ENCODE assay signal across 22 cellular contexts in the genomic region with DNA sequence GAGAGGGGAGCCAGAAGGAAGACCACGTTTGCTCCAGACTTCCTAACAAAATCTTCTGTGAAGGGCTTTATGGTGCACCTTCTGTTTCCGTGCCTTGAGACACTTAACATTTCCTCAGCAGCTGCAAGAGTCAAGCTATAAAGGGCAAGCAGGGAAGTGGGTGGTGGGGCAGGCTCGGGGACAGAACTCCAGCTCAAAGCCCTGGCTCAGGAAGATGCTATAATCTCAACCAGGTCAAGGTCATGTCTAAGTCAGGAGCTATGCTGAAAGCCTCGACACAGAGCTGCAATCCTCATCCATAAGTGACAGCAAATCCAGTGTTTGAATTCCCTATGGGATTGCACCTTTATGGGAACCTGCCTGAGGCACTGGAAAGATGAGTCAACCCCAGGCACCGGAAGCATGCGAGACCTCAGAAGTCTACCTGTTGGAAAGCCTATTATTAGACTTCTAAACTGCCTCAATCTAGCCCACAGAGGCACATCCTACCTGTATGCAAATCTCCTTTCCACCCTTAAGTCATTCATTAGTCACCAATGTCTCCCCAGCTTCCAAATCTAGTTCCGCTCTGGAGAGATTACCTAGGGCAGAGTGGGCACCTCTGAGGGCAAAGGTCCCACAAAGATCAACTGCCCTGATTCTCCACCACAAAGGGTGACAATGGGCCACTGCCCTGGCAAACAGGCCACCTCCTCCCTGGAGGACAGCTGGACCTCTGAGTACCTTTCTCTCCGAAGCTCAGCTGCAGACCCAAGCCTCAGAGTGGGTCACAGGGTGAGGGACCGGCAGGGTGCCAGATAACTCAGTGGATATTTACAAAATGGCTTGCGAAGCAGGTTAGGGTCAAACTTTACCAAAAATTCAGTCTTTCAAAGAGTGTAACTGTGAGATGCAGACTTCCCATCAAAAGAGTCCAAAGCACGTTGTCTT.
A peak's percentile ranks its signal among the peaks of the same experiment; 100 is the strongest.
DNase-seq lines count a peak whose midpoint lies in the region; ATAC-seq and TF ChIP-seq lines count a peak whose summit lies in the region.
"Had no signal": no experiment of that assay in that cellular context is flagged by ENCODE, and none has a peak within 500 bp of the region (broad histone marks: within the 10 kb centered on the region; RNA-seq: fewer than 3 reads in every experiment).

No MANE protein-coding gene starts in this region.

- H3K4me2 ChIP-seq in neuronal stem cell (ENCODE audit: insufficient read depth, low read length, poor library complexity, severe bottlenecking) = no peak overlapping the region

- H3K9ac ChIP-seq in neuronal stem cell (ENCODE audit: low read depth, low read length, poor library complexity) = no peak overlapping the region

- H3K36me3 ChIP-seq in HEK293 (ENCODE audit: control insufficient read depth in 2 of 2, insufficient read depth in 1 of 2, low read length in 2 of 2) = no peaks in the 10 kb centered on the region
- no peaks in the 10 kb centered on the region for H3K36me3 ChIP-seq in neuronal stem cell (replicated peaks in 1 of 2; ENCODE audit: control insufficient read depth in 2 of 2, insufficient read depth in 2 of 2, low read length in 2 of 2)
- H3K36me3 ChIP-seq in HAP-1 (replicated peaks) = no peaks in the 10 kb centered on the region
- H3K36me3 ChIP-seq: transverse colon had no signal

- H3K79me1 ChIP-seq in neuronal stem cell (ENCODE audit: low read depth, low read length) = no peaks in the 10 kb centered on the region

- in situ Hi-C loops in HAP-1 (cut with MboI; ENCODE audit: low sequenced_read_pairs) = loop anchor here (25.0 kb wide), 1 partner anchor 738 kb away; no protein-coding TSS in a partner anchor

- H3K27ac ChIP-seq in HEK293 (ENCODE audit: extremely low read depth, low read depth, low read length) (no peak overlapping the region), coronary artery (no peak overlapping the region), neuronal stem cell (replicated peaks; ENCODE audit: low read length) (no peak overlapping the region)
- H3K27ac ChIP-seq: C4-2B, transverse colon had no signal

- TF ChIP-seq CTCF in HEK293 (tag by site-specific recombination; IDR thresholded peaks at IDR 0.05) = no peak
- no peak for TF ChIP-seq CTCF in coronary artery (IDR thresholded peaks at IDR 0.05)

- no peak overlapping the region for H3K23ac ChIP-seq in neuronal stem cell (ENCODE audit: low read depth, low read length, poor library complexity)

- H3K4me1 ChIP-seq in HEK293 (ENCODE audit: control insufficient read depth, insufficient read depth, low read length) (no peaks in the 10 kb centered on the region), neuronal stem cell (ENCODE audit: control insufficient read depth in 2 of 2, insufficient read depth in 1 of 2, low read depth in 1 of 2, low read length in 2 of 2) (peaks cover 0 to 7% of the 10 kb centered on the region in 2 donors), HAP-1 (no peaks in the 10 kb centered on the region)
- H3K4me1 ChIP-seq: transverse colon had no signal

- no peak for ATAC-seq in GM19328 (IDR thresholded peaks at IDR 0.05; ENCODE audit: unreplicated experiment)
- ATAC-seq: WTC11 had no signal

- H2BK12ac ChIP-seq in neuronal stem cell (ENCODE audit: low read length) = no peak overlapping the region

- CTCF ChIA-PET in HEK293 (lab: Yijun Ruan, JAX) = interaction anchor here (0.9 to 1.9 kb wide), 2 partner anchors 8 to 19 kb away, joined by 4 to 7 read pairs; no protein-coding TSS in a partner anchor

- H2BK120ac ChIP-seq in neuronal stem cell (ENCODE audit: low read depth, low read length) = no peak overlapping the region

- no peak overlapping the region for H2AK5ac ChIP-seq in neuronal stem cell (ENCODE audit: low read depth, low read length)

- no peak overlapping the region for H2BK15ac ChIP-seq in neuronal stem cell (ENCODE audit: low read length)

- DNase-seq in NCI-H526 treated with DMSO at 0.1 percent for 48 hours (lab: John Stamatoyannopoulos, UW) (peak; percentile 53), coronary artery (ENCODE audit: low spot score) (peak; percentile 59), neuronal stem cell (ENCODE audit: low spot score) (no peak), HAP-1 (ENCODE audit: low spot score in 2 of 2) (no peak)
- no peak for DNase-seq in effector CD4-positive, alpha-beta T cell
- DNase-seq in activated naive CD4-positive, alpha-beta T cell treated with Interleukin-2 at 50 U/mL for 16 hours = no peak
- DNase-seq: activated CD4-positive, alpha-beta T cell treated with anti-CD3 and anti-CD28 coated beads, Interleukin-2, amount 50 U/mL, for 1 hour; activated effector memory CD4-positive, alpha-beta T cell treated with Interleukin-2 at 50 U/mL for 16 hours; effector CD8-positive, alpha-beta T cell; foreskin melanocyte; immature natural killer cell; KBM-7; MV-4-11; NCI-H1694; nephron progenitor cell; Right ventricle myocardium superior; T-helper 9 cell; transverse colon had no signal

- H3K14ac ChIP-seq in neuronal stem cell (ENCODE audit: low read length) = no peak overlapping the region

- H4K8ac ChIP-seq in neuronal stem cell (ENCODE audit: low read depth, low read length) = no peak overlapping the region

- H3K27me3 ChIP-seq in neuronal stem cell (ENCODE audit: control insufficient read depth in 3 of 3, insufficient read depth in 3 of 3, low read depth in 1 of 3, low read length in 3 of 3) = no peaks in the 10 kb centered on the region
- H3K27me3 ChIP-seq in HAP-1 (ENCODE audit: low read depth) = no peaks in the 10 kb centered on the region
- H3K27me3 ChIP-seq: transverse colon had no signal

- no peak overlapping the region for H3K4ac ChIP-seq in neuronal stem cell (ENCODE audit: low read length)

- POLR2A ChIA-PET in HEK293 (lab: Yijun Ruan, JAX) = no interaction called here

- WGBS in neuronal stem cell (ENCODE audit: extremely low coverage in 2 of 2, insufficient read length in 2 of 2, insufficient replicate concordance in 1 of 2), 2 donors = no CpG with 5 or more reads among the region's 11 CpGs

- H3K4me3 ChIP-seq in HEK293 (ENCODE audit: low read depth, low read length) (no peak overlapping the region), coronary artery (no peak overlapping the region), neuronal stem cell (ENCODE audit: low read length in 2 of 2) (no peak overlapping the region), HAP-1 (no peak overlapping the region)
- H3K4me3 ChIP-seq: transverse colon had no signal

- peak overlapping the region; percentile 46 for H3K18ac ChIP-seq in neuronal stem cell (ENCODE audit: low read length)

- no peak overlapping the region for H2BK5ac ChIP-seq in neuronal stem cell (ENCODE audit: low read length)

- H2AFZ ChIP-seq in neuronal stem cell (ENCODE audit: low read length) = no peak overlapping the region

- H3K9me3 ChIP-seq in HEK293 (ENCODE audit: control insufficient read depth, insufficient read depth, low read depth, low read length) = no peaks in the 10 kb centered on the region
- no peaks in the 10 kb centered on the region for H3K9me3 ChIP-seq in neuronal stem cell (replicated peaks in 1 of 2; ENCODE audit: control insufficient read depth in 2 of 2, insufficient read depth in 1 of 2, low read depth in 1 of 2, low read length in 2 of 2)
- no peaks in the 10 kb centered on the region for H3K9me3 ChIP-seq in HAP-1
- H3K9me3 ChIP-seq: transverse colon had no signal

- no peak overlapping the region for H4K91ac ChIP-seq in neuronal stem cell (ENCODE audit: low read depth, low read length, poor library complexity)

TF ChIP-seq in HEK293, 187 proteins besides CTCF, POLR2A, EP300 and RAD21:
- TF ChIP-seq SCRT2 (tag by site-specific recombination; IDR thresholded peaks at IDR 0.05) (peak; percentile 13; the same call in 1 of the 2 replicates), ZNF23 (tag by site-specific recombination; IDR thresholded peaks at IDR 0.05; ENCODE audit: borderline replicate concordance) (no peak), ZNF169 (tag by site-specific recombination; IDR thresholded peaks at IDR 0.05) (no peak)

Comparison
In these comparisons a context has a peak if more than half of its experiments do, and no peak if none do; other contexts are left out.
1. DNase-seq: peak in NCI-H526 treated with DMSO at 0.1 percent for 48 hours (single experiment) and coronary artery (single experiment); none in neuronal stem cell (single experiment), effector CD4-positive, alpha-beta T cell (single experiment), HAP-1 (0 of 2) and activated naive CD4-positive, alpha-beta T cell treated with Interleukin-2 at 50 U/mL for 16 hours (single experiment).